Comparison of ENCODE assay signal across 15 cellular contexts in genomic region chr2:119282966-119283511, GRCh38. TPM values are rescaled to one million over a fixed set of nuclear protein-coding genes. Genes with fewer than 3 reads are reported as not detected.
A peak's percentile ranks its signal among the peaks of the same experiment; 100 is the strongest.
DNase-seq lines count a peak whose midpoint lies in the region; ATAC-seq, FAIRE-seq and TF ChIP-seq lines count a peak whose summit lies in the region.
"Had no signal": no experiment of that assay in that cellular context is flagged by ENCODE, and none has a peak within 500 bp of the region (broad histone marks: within the 10 kb centered on the region; RNA-seq: fewer than 3 reads in every experiment).

No MANE protein-coding gene starts in this region.

- DNase-seq in GM23248 (peak; percentile 5), body of pancreas (peak in 3 of 4 donors; percentile 34 to 56 (median 40)), right atrium auricular region (ENCODE audit: low spot score) (no peak), renal cortical epithelial cell (ENCODE audit: low read depth) (peak; percentile 18), GM12892 (ENCODE audit: insufficient read length) (no peak)
- no peak for DNase-seq in activated CD4-positive, alpha-beta T cell treated with anti-CD3 and anti-CD28 coated beads for 36 hours
- DNase-seq: activated CD8-positive, alpha-beta memory T cell treated with anti-CD3 and anti-CD28 coated beads, Interleukin-2, amount 50 U/mL, for 48 hours; NCI-H1930; nephron progenitor cell had no signal

- no peak overlapping the region for H3K4me2 ChIP-seq in GM23248 (ENCODE audit: unreplicated experiment)

- H3K4me1 ChIP-seq in GM23248 (ENCODE audit: insufficient read depth) (peaks cover 14% of the 10 kb centered on the region), body of pancreas (peaks cover 4% of the 10 kb centered on the region), right atrium auricular region (peaks cover 0 to 12% of the 10 kb centered on the region in 2 donors)

- CTCF ChIA-PET in activated CD4-positive, alpha-beta T cell treated with anti-CD3 and anti-CD28 coated beads for 36 hours (lab: Charles Lee) = interaction anchor here (0.6 kb wide), 1 partner anchor 19 kb away, joined by 3 read pairs; no protein-coding TSS in a partner anchor

- no peaks in the 10 kb centered on the region for H3K9me3 Mint-ChIP-seq in activated CD4-positive, alpha-beta T cell treated with anti-CD3 and anti-CD28 coated beads for 36 hours (ENCODE audit: low read depth)
- H3K9me3 Mint-ChIP-seq: IgD-negative memory B cell, nephron progenitor cell had no signal

- 98 to 100% methylated on average over 5 of the region's 5 CpGs for WGBS in GM23248 (ENCODE audit: low coverage in 1 of 2, low lambda C conversion rate in 2 of 2, missing lambda C conversion rate in 2 of 2), 2 experiments
- 75 to 79% methylated on average over 5 of the region's 5 CpGs for WGBS in body of pancreas, 2 donors

- no peak overlapping the region for H3K9ac ChIP-seq in GM23248

- no peaks in the 10 kb centered on the region for H3K9me2 ChIP-seq in GM23248 (ENCODE audit: insufficient read depth)

- H3K9me3 ChIP-seq in GM23248 (ENCODE audit: low read depth) = no peaks in the 10 kb centered on the region
- no peaks in the 10 kb centered on the region for H3K9me3 ChIP-seq in body of pancreas
- H3K9me3 ChIP-seq in right atrium auricular region = no peaks in the 10 kb centered on the region
- H3K9me3 ChIP-seq: tibial nerve had no signal

- no peaks in the 10 kb centered on the region for H3K27me3 ChIP-seq in GM23248 (replicated peaks; ENCODE audit: insufficient read depth)
- H3K27me3 ChIP-seq in body of pancreas = no peaks in the 10 kb centered on the region
- H3K27me3 ChIP-seq in right atrium auricular region = no peaks in the 10 kb centered on the region
- H3K27me3 ChIP-seq: tibial nerve had no signal

- peak; percentile 15 for ATAC-seq in body of pancreas
- no peak for ATAC-seq in GM21717 (IDR thresholded peaks at IDR 0.05; ENCODE audit: unreplicated experiment)
- ATAC-seq in activated CD4-positive, alpha-beta T cell treated with anti-CD3 and anti-CD28 coated beads for 36 hours = no peak
- ATAC-seq in GM19324 (IDR thresholded peaks at IDR 0.05; ENCODE audit: low FRiP score, unreplicated experiment) = no peak

- H3K4me3 ChIP-seq in GM23248 = no peak overlapping the region
- H3K4me3 ChIP-seq in body of pancreas = no peak overlapping the region
- H3K4me3 ChIP-seq in right atrium auricular region = no peak overlapping the region
- H3K4me3 ChIP-seq: tibial nerve had no signal

- no peaks in the 10 kb centered on the region for H3K36me3 ChIP-seq in GM23248 (ENCODE audit: low read depth)
- H3K36me3 ChIP-seq in body of pancreas (replicated peaks in 1 of 2; ENCODE audit: insufficient read depth in 1 of 2, low read depth in 2 of 2) = no peaks in the 10 kb centered on the region
- H3K36me3 ChIP-seq in right atrium auricular region = no peaks in the 10 kb centered on the region

- in situ Hi-C loops in GM23248 (cut with MboI) = loop anchor here (10.0 kb wide), 1 partner anchor 398 kb away; no protein-coding TSS in a partner anchor

- TF ChIP-seq CTCF in body of pancreas (IDR thresholded peaks at IDR 0.05) (no peak), right atrium auricular region (IDR thresholded peaks at IDR 0.05) (no peak)

- H4K20me1 ChIP-seq in GM23248 (ENCODE audit: insufficient read depth) = no peaks in the 10 kb centered on the region

- POLR2A ChIA-PET in activated CD4-positive, alpha-beta T cell treated with anti-CD3 and anti-CD28 coated beads for 36 hours (lab: Charles Lee) = interaction anchor here (0.7 kb wide), 2 partner anchors 241 to 278 kb away, joined by 3 to 5 read pairs; partner anchors contain the start of gene SCTR

- H3K27me3 Mint-ChIP-seq in activated CD4-positive, alpha-beta T cell treated with anti-CD3 and anti-CD28 coated beads for 36 hours = no peaks in the 10 kb centered on the region
- H3K27me3 Mint-ChIP-seq: IgD-negative memory B cell had no signal

- H3K27ac Mint-ChIP-seq in activated CD4-positive, alpha-beta T cell treated with anti-CD3 and anti-CD28 coated beads for 36 hours = no peak overlapping the region
- H3K27ac Mint-ChIP-seq: IgD-negative memory B cell, nephron progenitor cell had no signal

- intact Hi-C loops in body of pancreas (cut with DNase I) = loop anchor here (10.0 kb wide), 1 partner anchor 398 kb away; no protein-coding TSS in a partner anchor
- intact Hi-C loops in activated CD4-positive, alpha-beta T cell treated with anti-CD3 and anti-CD28 coated beads for 36 hours (cut with DNase I, micrococcal nuclease) = no loop called here

- peaks cover 14% of the 10 kb centered on the region for H3F3A ChIP-seq in GM23248 (ENCODE audit: insufficient read depth)

- H3K4me1 Mint-ChIP-seq in activated CD4-positive, alpha-beta T cell treated with anti-CD3 and anti-CD28 coated beads for 36 hours = no peaks in the 10 kb centered on the region
- H3K4me1 Mint-ChIP-seq: IgD-negative memory B cell had no signal

- peaks cover 3% of the 10 kb centered on the region for H3K36me3 Mint-ChIP-seq in activated CD4-positive, alpha-beta T cell treated with anti-CD3 and anti-CD28 coated beads for 36 hours (ENCODE audit: low read depth)

- H3K4me3 Mint-ChIP-seq in activated CD4-positive, alpha-beta T cell treated with anti-CD3 and anti-CD28 coated beads for 36 hours = no peak overlapping the region
- H3K4me3 Mint-ChIP-seq: IgD-negative memory B cell, nephron progenitor cell had no signal

- H3K27ac ChIP-seq in GM23248 = peak overlapping the region; percentile 72; the same call in 1 of the 2 replicates
- peak overlapping the region in 1 of 4 donors; percentile 51 for H3K27ac ChIP-seq in body of pancreas
- peak overlapping the region; percentile 31 to 37 for H3K27ac ChIP-seq in right atrium auricular region

- FAIRE-seq in GM12892 (lab: Jason Lieb, UNC) = no peak
- FAIRE-seq: H1, TTC549 had no signal

- H3K79me2 ChIP-seq in GM23248 (ENCODE audit: insufficient read depth) = no peaks in the 10 kb centered on the region

- no peak for TF ChIP-seq POLR2A in body of pancreas (IDR thresholded peaks at IDR 0.05)
- TF ChIP-seq POLR2A in GM12892 (IDR thresholded peaks at IDR 0.05; ENCODE audit: low read depth, low read length) = no peak

- H2AFZ ChIP-seq in GM23248 = no peak overlapping the region

RNA-seq across cellular contexts. Expression of gene STEAP3, which starts 59.4 kb away (rescaled TPM):
- total RNA-seq in GM23248 (2014; rRNA removed; shearing (Covaris generic)) = 29.5 and 30.5 TPM in 2 replicates
- 31.3 and 33.8 TPM in 2 replicates for polyA plus RNA-seq in GM23248 (2016; fragmentation: Nextera tagmentation; extraction: Ambion mirVana)
- total RNA-seq in body of pancreas = 10 to 100 TPM; 18.9 to 25.4 TPM
- 1 to 10 TPM; 4.4 to 8.2 TPM for total RNA-seq in right atrium auricular region
- total RNA-seq in renal cortical epithelial cell = 18.9 and 24.5 TPM in 2 replicates
- polyA plus RNA-seq in GM12892 (2012; ENCODE audit: missing spikeins) = 3.4 TPM
- total RNA-seq in activated CD4-positive, alpha-beta T cell treated with anti-CD3 and anti-CD28 coated beads for 36 hours = under 1 TPM; 0.14 to 0.16 TPM

Comparison
In these comparisons a context has a peak if more than half of its experiments do, and no peak if none do; other contexts are left out.
1. DNase-seq: peak in GM23248 (single experiment), body of pancreas (3 of 4) and renal cortical epithelial cell (single experiment); none in right atrium auricular region (single experiment), GM12892 (single experiment) and activated CD4-positive, alpha-beta T cell treated with anti-CD3 and anti-CD28 coated beads for 36 hours (single experiment).
2. RNA of gene STEAP3, which starts 59.4 kb away (total RNA-seq): 29.5 to 30.5 TPM in GM23248, 18.9 to 25.4 TPM in body of pancreas, 18.9 to 24.5 TPM in renal cortical epithelial cell and 4.4 to 8.2 TPM in right atrium auricular region; 0.14 to 0.16 TPM in activated CD4-positive, alpha-beta T cell treated with anti-CD3 and anti-CD28 coated beads for 36 hours; every median in the first group is over 4 times any median in the second.